In the genomic region with DNA sequence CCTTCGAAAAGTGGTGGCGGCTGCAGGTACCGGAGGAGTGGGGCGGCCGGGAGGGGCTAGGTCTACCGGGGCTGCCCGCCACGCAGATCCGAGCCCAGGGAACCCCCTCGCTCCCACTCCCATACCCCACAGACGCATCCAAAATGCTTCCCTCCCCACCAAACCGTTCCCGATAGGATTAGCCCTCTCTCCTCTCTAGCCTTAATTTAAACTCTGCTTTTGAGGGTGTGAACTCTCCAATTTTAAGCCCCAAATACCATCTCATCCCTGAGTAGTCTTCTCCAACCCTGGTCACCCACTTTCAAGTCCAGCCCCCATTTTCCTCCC, we compare ENCODE assay signal across 1 cellular context.
A peak's percentile ranks its signal among the peaks of the same experiment; 100 is the strongest.
TF ChIP-seq lines count a peak whose summit lies in the region.

No MANE protein-coding gene starts in this region.

TF ChIP-seq in HEK293, 187 proteins besides CTCF, POLR2A, EP300 and RAD21 (continued from another document):
- TF ChIP-seq, protein P1, sequence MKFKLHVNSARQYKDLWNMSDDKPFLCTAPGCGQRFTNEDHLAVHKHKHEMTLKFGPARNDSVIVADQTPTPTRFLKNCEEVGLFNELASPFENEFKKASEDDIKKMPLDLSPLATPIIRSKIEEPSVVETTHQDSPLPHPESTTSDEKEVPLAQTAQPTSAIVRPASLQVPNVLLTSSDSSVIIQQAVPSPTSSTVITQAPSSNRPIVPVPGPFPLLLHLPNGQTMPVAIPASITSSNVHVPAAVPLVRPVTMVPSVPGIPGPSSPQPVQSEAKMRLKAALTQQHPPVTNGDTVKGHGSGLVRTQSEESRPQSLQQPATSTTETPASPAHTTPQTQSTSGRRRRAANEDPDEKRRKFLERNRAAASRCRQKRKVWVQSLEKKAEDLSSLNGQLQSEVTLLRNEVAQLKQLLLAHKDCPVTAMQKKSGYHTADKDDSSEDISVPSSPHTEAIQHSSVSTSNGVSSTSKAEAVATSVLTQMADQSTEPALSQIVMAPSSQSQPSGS (tag by site-specific recombination; IDR thresholded peaks at IDR 0.05; ENCODE audit: low read depth) = 0 out of 2 replicates have a peak, but pooled peaks have one; percentile 12
- TF ChIP-seq ZBTB20 (tag by site-specific recombination; IDR thresholded peaks at IDR 0.05) (no peak), ZNF529 (tag by site-specific recombination; IDR thresholded peaks at IDR 0.05; ENCODE audit: insufficient replicate concordance) (no peak)
